In the genomic region with DNA sequence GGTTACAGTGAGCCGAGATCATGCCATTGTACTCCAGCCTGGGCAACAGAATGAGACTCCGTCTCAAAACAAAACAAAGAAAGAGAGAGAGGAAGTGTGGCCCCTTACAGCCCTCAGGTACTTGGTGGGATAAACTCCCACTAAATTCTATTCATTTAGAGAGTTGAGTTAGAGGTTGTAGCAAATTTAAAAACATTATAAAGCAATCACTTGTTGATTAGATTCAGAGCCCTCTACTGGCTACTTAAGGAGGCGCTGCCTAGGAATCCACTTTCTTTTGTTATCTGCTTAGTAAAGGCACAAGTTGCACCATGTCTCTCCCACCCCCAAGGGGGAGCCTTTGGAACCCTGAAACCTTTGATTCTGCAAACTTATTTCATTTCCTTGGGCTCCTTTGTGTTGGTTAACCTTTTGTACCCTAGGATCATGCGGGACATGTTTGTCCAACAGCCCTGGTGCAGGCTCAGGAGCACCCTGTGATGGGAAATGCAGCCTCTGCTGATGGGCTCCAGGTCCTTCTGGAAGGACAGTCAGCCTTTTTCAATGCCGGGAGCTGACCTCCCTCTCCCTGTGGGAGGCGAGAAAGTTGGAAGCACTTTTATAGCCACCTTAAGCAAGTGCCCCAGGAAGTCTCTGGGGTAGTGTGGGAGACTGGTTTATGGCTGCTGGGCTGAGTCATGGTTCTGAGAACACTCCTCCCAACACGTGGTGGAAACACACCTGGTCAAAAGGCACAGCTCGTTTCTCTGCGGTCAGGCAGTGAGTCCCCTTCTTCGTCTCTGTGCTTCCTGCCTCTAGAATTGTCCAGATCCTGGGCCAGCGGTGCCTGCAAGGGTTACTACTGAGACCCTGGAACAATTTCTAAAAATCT, we compare ENCODE assay signal across 8 cellular contexts. TPM values are rescaled to one million over a fixed set of nuclear protein-coding genes. Genes with fewer than 3 reads are reported as not detected.
DNase-seq lines count a peak whose midpoint lies in the region; ATAC-seq, FAIRE-seq and TF ChIP-seq lines count a peak whose summit lies in the region.

No MANE protein-coding gene starts in this region.

- 23 to 27% methylated on average over 9 of the region's 11 CpGs for WGBS in esophagus squamous epithelium, 2 donors
- WGBS in pancreas, 2 donors, result 32 to 35% methylated on average over 11 of the region's 11 CpGs

- H3K36me3 ChIP-seq in BLaER1 (no peaks in the 10 kb centered on the region), esophagus squamous epithelium (no peaks in the 10 kb centered on the region), pancreas (no peaks in the 10 kb centered on the region), uterus (no peaks in the 10 kb centered on the region)

- peak overlapping the region; percentile 73 for H3K4me2 ChIP-seq in BLaER1

- H3K4me3 ChIP-seq in BLaER1 (no peak overlapping the region), esophagus squamous epithelium (peak overlapping the region in 1 of 4 donors; percentile 24), pancreas (peak overlapping the region in 2 of 4 donors; percentile 19 to 23), uterus (no peak overlapping the region)

- TF ChIP-seq POLR2A in esophagus squamous epithelium (IDR thresholded peaks at IDR 0.05) (peak in 1 of 4 donors; percentile 42), uterus (IDR thresholded peaks at IDR 0.05) (no peak)

- H3K4me1 ChIP-seq in BLaER1 (peaks cover 32% of the 10 kb centered on the region), esophagus squamous epithelium (peaks cover 10 to 46% (median 18%) of the 10 kb centered on the region in 3 donors), pancreas (no peaks in the 10 kb centered on the region), uterus (peaks cover 0 to 6% of the 10 kb centered on the region in 2 donors)

- FAIRE-seq in pancreas (lab: Jason Lieb, UNC), result no peak

- peak overlapping the region; percentile 40; the same call in 1 of the 2 replicates for H3K27ac ChIP-seq in BLaER1
- H3K27ac ChIP-seq in esophagus squamous epithelium, result peak overlapping the region; percentile 52 to 81 (median 66)
- H3K27ac ChIP-seq in pancreas, result peak overlapping the region in 1 of 4 donors; percentile 33
- no peak overlapping the region for H3K27ac ChIP-seq in uterus

- 0 out of 2 replicates have a peak overlapping the region, but pooled peaks have one; percentile 1 for H3K9ac ChIP-seq in BLaER1

- no peaks in the 10 kb centered on the region for H3K9me3 ChIP-seq in BLaER1
- H3K9me3 ChIP-seq in esophagus squamous epithelium, result no peaks in the 10 kb centered on the region
- H3K9me3 ChIP-seq in pancreas, result no peaks in the 10 kb centered on the region
- H3K9me3 ChIP-seq in uterus, result no peaks in the 10 kb centered on the region

- H3K27me3 ChIP-seq in BLaER1 (no peaks in the 10 kb centered on the region), esophagus squamous epithelium (peaks cover 0 to 6% (median 0%) of the 10 kb centered on the region in 4 donors), pancreas (no peaks in the 10 kb centered on the region), uterus (no peaks in the 10 kb centered on the region)

- H4K20me1 ChIP-seq in BLaER1, result no peaks in the 10 kb centered on the region

- TF ChIP-seq CTCF in esophagus squamous epithelium (IDR thresholded peaks at IDR 0.05) (peak; percentile 25 to 79 (median 63)), pancreas (IDR thresholded peaks at IDR 0.05) (peak; percentile 42 to 67 (median 64)), uterus (IDR thresholded peaks at IDR 0.05) (peak in 3 of 4 experiments; percentile 28 to 54 (median 33))

- DNase-seq in NCI-H82 (lab: John Stamatoyannopoulos, UW) (peak; percentile 68), esophagus squamous epithelium (lab: John Stamatoyannopoulos, UW) (peak; percentile 31), pancreas (peak in 1 of 6 donors; percentile 54), uterus (peak in 1 of 2 donors; percentile 28)
- peak; percentile 31 for DNase-seq in activated CD8-positive, alpha-beta memory T cell treated with anti-CD3 and anti-CD28 coated beads, Interleukin-2, amount 50 U/mL, for 24 hours (ENCODE audit: extremely low read depth)

- peak; percentile 83 for ATAC-seq in GM18861 (IDR thresholded peaks at IDR 0.05; ENCODE audit: unreplicated experiment)
- ATAC-seq in HG03039 (IDR thresholded peaks at IDR 0.05; ENCODE audit: unreplicated experiment), result peak; percentile 89
- peak; percentile 51 to 75 (median 67) for ATAC-seq in pancreas

- intact Hi-C loops in esophagus squamous epithelium (cut with DNase I), result no loop called here
- intact Hi-C loops in pancreas (cut with DNase I), result no loop called here
- intact Hi-C loops in uterus (cut with DNase I; ENCODE audit: low total_unique reads), result no loop called here

RNA-seq across cellular contexts. Expression of gene HKDC1, which starts 2.3 kb away (rescaled TPM):
- 1 to 10 TPM in 1 of 4 donors, under 1 TPM in 2, not detected in 1; 0.19 to 1.5 (median 0.19) TPM for total RNA-seq in esophagus squamous epithelium
- total RNA-seq in pancreas, result 1 to 10 TPM; 3.7 to 9.3 (median 6.3) TPM
- 10 to 100 TPM in 1 of 2 donors, 1 to 10 TPM in 1; 9.8 to 11.1 TPM for polyA plus RNA-seq in pancreas
- total RNA-seq in uterus, result 1 to 10 TPM in 1 of 4 donors, under 1 TPM in 1, not detected in 2; 0.27 to 4.0 TPM

RNA-seq across cellular contexts. Expression of gene SUPV3L1, which starts 42.4 kb away (rescaled TPM):
- total RNA-seq in esophagus squamous epithelium (10 to 100 TPM; 10.4 to 31.9 (median 20.9) TPM), pancreas (10 to 100 TPM in 5 of 6 donors, 1 to 10 TPM in 1; 8.6 to 18.0 (median 12.5) TPM), uterus (10 to 100 TPM; 18.5 to 35.0 (median 30.6) TPM)
- 10 to 100 TPM; 52.0 to 78.1 TPM for polyA plus RNA-seq in pancreas

RNA-seq across cellular contexts. Expression of gene HK1, which starts 55.9 kb away (rescaled TPM):
- total RNA-seq in esophagus squamous epithelium (100 to 1,000 TPM; 130 to 189 (median 142) TPM), pancreas (10 to 100 TPM in 3 of 6 donors, 1 to 10 TPM in 3; 7.2 to 18.1 (median 10.6) TPM), uterus (10 to 100 TPM; 17.9 to 77.6 (median 43.6) TPM)
- 1 to 10 TPM; 6.7 to 8.8 TPM for polyA plus RNA-seq in pancreas

Comparison
In these comparisons a context has a peak if more than half of its experiments do, and no peak if none do; other contexts are left out.
1. H3K27ac ChIP-seq: peak in BLaER1 (single experiment) and esophagus squamous epithelium (4 of 4); none in uterus (0 of 2).
2. Peak in every context shown above with its lines, with median percentiles within 50 percentile points of each other: ATAC-seq and CTCF ChIP-seq.